15 cellular contexts compared by ENCODE assay signal in the genomic region with DNA sequence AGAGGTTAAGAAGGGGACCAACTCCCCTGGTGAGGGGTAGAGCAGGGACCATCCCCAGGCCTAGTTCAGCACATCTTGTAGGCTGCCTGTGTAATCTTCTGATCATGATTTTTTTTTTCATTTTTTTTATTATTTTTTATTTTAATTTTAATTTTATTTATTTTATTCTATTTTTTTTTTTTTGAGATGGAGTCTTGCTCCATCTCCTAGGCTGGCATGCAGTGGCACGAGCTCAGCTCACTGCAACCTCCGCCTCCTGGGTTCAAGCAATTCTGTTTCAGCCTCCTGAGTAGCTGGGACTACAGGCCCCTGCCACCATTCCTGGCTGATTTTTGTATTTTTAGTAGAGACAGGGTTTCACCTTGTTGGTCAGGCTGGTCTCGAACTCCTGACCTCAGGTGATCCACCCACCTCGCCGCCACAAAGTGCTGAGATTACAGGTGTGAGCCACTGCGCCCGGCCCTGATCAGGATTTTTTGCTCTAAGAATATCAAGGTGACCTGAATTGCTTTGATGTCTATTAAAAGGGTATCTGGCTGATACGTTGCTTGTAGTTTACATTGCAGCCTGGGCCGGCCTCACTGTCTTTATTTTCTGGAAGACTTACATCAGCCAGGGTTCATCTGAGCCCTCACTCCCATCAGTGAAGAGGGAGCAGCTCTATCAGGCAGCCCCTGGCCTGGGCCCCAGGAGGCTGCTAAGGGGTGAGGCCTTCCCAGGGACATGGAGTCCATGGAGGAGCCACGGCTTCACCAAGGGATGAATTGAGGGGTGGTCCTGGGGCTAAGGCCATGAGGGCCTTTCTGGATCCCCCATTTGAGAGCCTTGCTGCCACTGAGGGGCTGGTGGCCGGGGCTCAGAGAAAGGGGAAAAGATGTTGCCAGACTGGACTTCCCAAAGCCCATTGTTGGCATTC.
"Had no signal": no experiment of that assay in that cellular context is flagged by ENCODE, and none has a peak within 500 bp of the region (broad histone marks: within the 10 kb centered on the region; RNA-seq: fewer than 3 reads in every experiment).

No MANE protein-coding gene starts in this region.

- H3K9me3 Mint-ChIP-seq: activated B cell treated with CpG ODN at 0.5 μM for 24 hours; activated CD4-positive, alpha-beta T cell treated with anti-CD3 and anti-CD28 coated beads, Interleukin-2, amount 10 ng/mL, durations not matched to agents 7 days and 5 days; neural progenitor cell; T-helper 1 cell treated with Interleukin-12 subunit alpha and Interleukin-12 subunit beta and Interleukin-4 antibody, amounts not matched to agents 30 μg/mL and 1 μg/mL, for 36 hours had no signal

- H3K4me2 ChIP-seq: neural progenitor cell had no signal

- H3K27me3 ChIP-seq: neural progenitor cell, pancreas, spleen, uterus had no signal

- H3K4me3 ChIP-seq: neural progenitor cell, pancreas, spleen, uterus had no signal

- DNase-seq: activated B cell treated with CpG ODN at 0.5 μM for 24 hours; activated CD4-positive, alpha-beta T cell treated with anti-CD3 and anti-CD28 coated beads, Interleukin-2, amount 10 ng/mL, durations not matched to agents 7 days and 5 days; activated CD8-positive, alpha-beta memory T cell treated with anti-CD3 and anti-CD28 coated beads for 24 hours; activated naive CD4-positive, alpha-beta T cell treated with Interleukin-2 at 50 U/mL for 16 hours; central memory CD4-positive, alpha-beta T cell; effector memory CD4-positive, alpha-beta T cell; glutamatergic neuron; mesenchymal stem cell; pancreas; spleen; stimulated activated CD4-positive, alpha-beta T cell treated with anti-CD3 and anti-CD28 coated beads, Interleukin-1b, Interleukin-23, amount 100 ng/mL, for 48 hours; stimulated activated naive CD4-positive, alpha-beta T cell; uterus had no signal

- H3K36me3 ChIP-seq: neural progenitor cell, pancreas, uterus had no signal

- H3K4me3 Mint-ChIP-seq: activated B cell treated with CpG ODN at 0.5 μM for 24 hours; activated CD4-positive, alpha-beta T cell treated with anti-CD3 and anti-CD28 coated beads, Interleukin-2, amount 10 ng/mL, durations not matched to agents 7 days and 5 days; neural progenitor cell; T-helper 1 cell treated with Interleukin-12 subunit alpha and Interleukin-12 subunit beta and Interleukin-4 antibody, amounts not matched to agents 30 μg/mL and 1 μg/mL, for 36 hours had no signal

- H2AFZ ChIP-seq: neural progenitor cell had no signal

- H3K27ac ChIP-seq: neural progenitor cell, pancreas, spleen, uterus had no signal

- H3K9ac ChIP-seq: neural progenitor cell had no signal

- ATAC-seq: pancreas had no signal

- H3K9me3 ChIP-seq: pancreas, spleen, uterus had no signal

- H3K27me3 Mint-ChIP-seq: activated CD4-positive, alpha-beta T cell treated with anti-CD3 and anti-CD28 coated beads, Interleukin-2, amount 10 ng/mL, durations not matched to agents 7 days and 5 days had no signal

- H3K27ac Mint-ChIP-seq: activated B cell treated with CpG ODN at 0.5 μM for 24 hours; activated CD4-positive, alpha-beta T cell treated with anti-CD3 and anti-CD28 coated beads, Interleukin-2, amount 10 ng/mL, durations not matched to agents 7 days and 5 days; neural progenitor cell; T-helper 1 cell treated with Interleukin-12 subunit alpha and Interleukin-12 subunit beta and Interleukin-4 antibody, amounts not matched to agents 30 μg/mL and 1 μg/mL, for 36 hours had no signal

- H3K4me1 ChIP-seq: neural progenitor cell, pancreas, spleen, uterus had no signal

- H3K4me1 Mint-ChIP-seq: activated B cell treated with CpG ODN at 0.5 μM for 24 hours had no signal
